8 cellular contexts compared by ENCODE assay signal in the genomic region with DNA sequence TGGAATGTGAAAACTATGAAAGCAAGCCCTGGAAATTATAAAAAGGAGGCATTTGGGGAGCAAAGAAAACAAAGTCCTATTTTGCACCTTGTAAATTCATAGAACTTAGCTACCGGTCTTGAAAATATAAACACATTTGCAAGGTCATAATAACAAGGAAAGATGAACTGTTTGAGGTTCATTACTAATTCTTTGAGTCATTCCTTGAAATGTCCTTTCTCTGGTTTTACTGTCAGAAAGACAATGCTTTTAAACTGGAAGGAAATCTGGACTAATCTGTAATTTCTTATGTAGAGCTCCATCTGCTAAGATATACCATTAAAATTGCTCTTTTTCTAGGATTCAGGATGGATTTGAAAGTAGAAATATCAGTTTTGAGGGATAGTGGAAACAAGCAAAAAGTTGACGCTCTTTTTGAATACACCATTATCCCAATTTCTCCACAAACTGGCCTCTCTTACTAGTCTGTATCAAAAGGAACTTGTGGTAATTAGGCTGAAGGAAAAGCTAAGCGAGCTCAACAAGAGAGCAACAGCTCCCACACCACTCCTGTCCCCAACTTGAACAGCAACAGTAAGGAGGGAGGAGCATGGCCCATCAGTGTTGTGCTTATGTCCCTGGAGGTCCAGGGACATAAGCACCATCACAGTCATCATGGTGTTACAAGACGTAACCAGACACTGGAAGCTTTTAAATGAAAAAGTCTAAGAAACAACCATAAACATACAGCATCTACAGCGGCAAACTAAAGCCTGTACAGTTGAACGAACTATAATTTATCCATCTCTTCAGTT. TPM values are rescaled to one million over a fixed set of nuclear protein-coding genes. Genes with fewer than 3 reads are reported as not detected.
DNase-seq lines count a peak whose midpoint lies in the region; ATAC-seq, FAIRE-seq and TF ChIP-seq lines count a peak whose summit lies in the region.

No MANE protein-coding gene starts in this region.

- no peaks in the 10 kb centered on the region for H3K9me1 ChIP-seq in keratinocyte (ENCODE audit: control insufficient read depth, extremely low read depth, insufficient read depth, low read length)

- H3K4me3 ChIP-seq in heart right ventricle (peak overlapping the region; percentile 46 to 97 (median 86)), adipocyte (ENCODE audit: low read length) (peak overlapping the region; percentile 86), keratinocyte (ENCODE audit: control insufficient read depth in 2 of 3, extremely low read depth in 1 of 3, insufficient read depth in 2 of 3, low read depth in 1 of 3, low read length in 3 of 3) (peak overlapping the region; percentile 74 to 97 (median 89)), subcutaneous abdominal adipose tissue (ENCODE audit: low read depth in 1 of 5, low read length in 5 of 5) (peak overlapping the region; percentile 76 to 99 (median 92))

- intact Hi-C loops in heart right ventricle (cut with DNase I) = loop anchor here in 1 of 10 donors (5.0 kb wide), 1 partner anchor 43 kb away; the partner anchor contains the start of gene CHUK
- intact Hi-C loops in Right ventricle myocardium superior (cut with DNase I) = no loop called here

- H3K9me3 ChIP-seq in heart right ventricle = no peaks in the 10 kb centered on the region
- no peaks in the 10 kb centered on the region for H3K9me3 ChIP-seq in adipocyte (ENCODE audit: control insufficient read depth, low read length)
- no peaks in the 10 kb centered on the region for H3K9me3 ChIP-seq in keratinocyte (ENCODE audit: control insufficient read depth, low read depth, low read length)
- no peaks in the 10 kb centered on the region for H3K9me3 ChIP-seq in subcutaneous abdominal adipose tissue (ENCODE audit: control insufficient read depth in 5 of 5, low read length in 5 of 5)

- H3K27ac ChIP-seq in heart right ventricle (peak overlapping the region in 8 of 10 donors; percentile 84 to 93 (median 86)), keratinocyte (ENCODE audit: control insufficient read depth, insufficient read depth, low read length) (peak overlapping the region; percentile 97), subcutaneous abdominal adipose tissue (ENCODE audit: low read depth, low read length) (peak overlapping the region; percentile 93)

- ATAC-seq in heart right ventricle (no peak), Right ventricle myocardium superior (ENCODE audit: poor library complexity) (no peak), HG03460 (IDR thresholded peaks at IDR 0.05; ENCODE audit: unreplicated experiment) (no peak)

- H3K9ac ChIP-seq in adipocyte (ENCODE audit: low read length) (peak overlapping the region; percentile 88), keratinocyte (ENCODE audit: control insufficient read depth, extremely low read depth, insufficient read depth, low read length) (peak overlapping the region; percentile 98), subcutaneous abdominal adipose tissue (ENCODE audit: low read length in 5 of 5) (peak overlapping the region in 4 of 5 donors; percentile 86 to 97 (median 94))

- no peak overlapping the region for H2AFZ ChIP-seq in keratinocyte (ENCODE audit: control insufficient read depth, low read length)

- no peaks in the 10 kb centered on the region for H4K20me1 ChIP-seq in keratinocyte (ENCODE audit: control insufficient read depth, extremely low read depth, insufficient read depth, low read length)

- dilution Hi-C loops in keratinocyte (cut with MboI; ENCODE audit: extremely low pct_ligation_motif_present, low sequenced_read_pairs) = no loop called here

- peaks cover 0 to 60% (median 0%) of the 10 kb centered on the region in 9 donors for H3K36me3 ChIP-seq in heart right ventricle
- peaks cover 16% of the 10 kb centered on the region for H3K36me3 ChIP-seq in adipocyte (ENCODE audit: control insufficient read depth, insufficient read depth, low read length, severe bottlenecking)
- H3K36me3 ChIP-seq in keratinocyte (ENCODE audit: control insufficient read depth in 2 of 2, extremely low read depth in 1 of 2, insufficient read depth in 2 of 2, low read length in 2 of 2) = peaks cover 0 to 11% of the 10 kb centered on the region in 2 experiments
- H3K36me3 ChIP-seq in subcutaneous abdominal adipose tissue (ENCODE audit: control insufficient read depth in 5 of 5, insufficient read depth in 5 of 5, low read length in 5 of 5) = peaks cover 0 to 22% (median 10%) of the 10 kb centered on the region in 5 donors

- 25 to 29% methylated on average over 6 of the region's 6 CpGs for WGBS in heart right ventricle, 2 donors

- DNase-seq in heart right ventricle (no peak), Right ventricle myocardium superior (no peak), NAMALWA (ENCODE audit: low spot score) (peak; percentile 65), adipocyte (ENCODE audit: low read depth) (peak; percentile 57), keratinocyte (ENCODE audit: low read depth, low spot score) (no peak)
- no peak for DNase-seq in activated CD4-positive, CD25-positive, alpha-beta regulatory T cell treated with anti-CD3 and anti-CD28 coated beads, Interleukin-2, amount 50 U/mL, for 72 hours

- peak; percentile 86 for FAIRE-seq in keratinocyte (lab: Jason Lieb, UNC)

- peaks cover 34% of the 10 kb centered on the region for H3K79me2 ChIP-seq in keratinocyte (ENCODE audit: control insufficient read depth, insufficient read depth, low read length)

- H3K4me2 ChIP-seq in keratinocyte (ENCODE audit: control insufficient read depth, extremely low read depth, insufficient read depth, low read depth, low read length) = peak overlapping the region; percentile 91

- H3K4me1 ChIP-seq in heart right ventricle (peaks cover 6 to 59% (median 29%) of the 10 kb centered on the region in 9 donors), adipocyte (ENCODE audit: control insufficient read depth, insufficient read depth, low read length) (peaks cover 43% of the 10 kb centered on the region), keratinocyte (ENCODE audit: control insufficient read depth, extremely low read depth, insufficient read depth, low read length) (peaks cover 26% of the 10 kb centered on the region), subcutaneous abdominal adipose tissue (ENCODE audit: control insufficient read depth in 5 of 5, insufficient read depth in 5 of 5, low read length in 5 of 5) (peaks cover 3 to 32% (median 23%) of the 10 kb centered on the region in 5 donors)

- no peaks in the 10 kb centered on the region for H3K27me3 ChIP-seq in heart right ventricle
- no peaks in the 10 kb centered on the region for H3K27me3 ChIP-seq in adipocyte (replicated peaks; ENCODE audit: control insufficient read depth, insufficient read depth, low read length)
- H3K27me3 ChIP-seq in keratinocyte (ENCODE audit: control insufficient read depth, extremely low read depth, insufficient read depth, low read length) = no peaks in the 10 kb centered on the region
- H3K27me3 ChIP-seq in subcutaneous abdominal adipose tissue (ENCODE audit: control insufficient read depth in 5 of 5, insufficient read depth in 4 of 5, low read length in 5 of 5) = no peaks in the 10 kb centered on the region

- TF ChIP-seq CTCF in heart right ventricle (IDR thresholded peaks at IDR 0.05) (no peak), keratinocyte (optimal IDR thresholded peaks at IDR 0.05 in 1 of 3, IDR thresholded peaks at IDR 0.05 in 1 of 3, conservative IDR thresholded peaks at IDR 0.05 in 1 of 3; ENCODE audit: extremely low read depth in 1 of 3, insufficient read depth in 2 of 3, low read length in 3 of 3) (no peak)

RNA-seq across cellular contexts. Expression of gene ERLIN1, which starts 1.2 kb away (rescaled TPM):
- 10 to 100 TPM in 2 of 10 donors, 1 to 10 TPM in 8; 4.4 to 13.3 (median 7.5) TPM for total RNA-seq in heart right ventricle
- 1 to 10 TPM; 2.1 to 6.3 TPM for polyA plus RNA-seq in heart right ventricle
- total RNA-seq in Right ventricle myocardium superior = 6.9 TPM
- polyA plus RNA-seq in keratinocyte = 26.0 to 49.2 TPM (median 45.6 TPM) in 3 replicates
- polyA plus RNA-seq in keratinocyte (2011; ENCODE audit: low read depth) = 37.1 TPM
- polyA plus RNA-seq in keratinocyte (2011; cell fraction: cytosol; rRNA removed) = 15.3 and 26.4 TPM in 2 replicates
- 38.9 and 43.8 TPM in 2 replicates for polyA plus RNA-seq in keratinocyte (2011; cell fraction: nucleus; rRNA removed)
- polyA plus RNA-seq in keratinocyte (2012; ENCODE audit: low replicate concordance) = 24.4 and 41.0 TPM in 2 replicates
- polyA minus RNA-seq in keratinocyte = 11.0 to 36.1 TPM (median 15.9 TPM) in 3 replicates
- 14.2 TPM for polyA minus RNA-seq in keratinocyte (2011; cell fraction: cytosol; rRNA and poly(A)+ RNA removed)
- 17.5 and 44.1 TPM in 2 replicates for polyA minus RNA-seq in keratinocyte (2011; cell fraction: nucleus; rRNA and poly(A)+ RNA removed)

RNA-seq across cellular contexts. Expression of gene CHUK, which starts 44.8 kb away (rescaled TPM):
- 10 to 100 TPM in 6 of 10 donors, 1 to 10 TPM in 4; 7.7 to 13.7 (median 10.1) TPM for total RNA-seq in heart right ventricle
- polyA plus RNA-seq in heart right ventricle = 1 to 10 TPM; 7.3 to 7.7 TPM
- 9.3 TPM for total RNA-seq in Right ventricle myocardium superior
- polyA plus RNA-seq in keratinocyte = 13.4 to 21.8 TPM (median 14.0 TPM) in 3 replicates
- polyA plus RNA-seq in keratinocyte (2011; ENCODE audit: low read depth) = 20.7 TPM
- 11.2 and 21.6 TPM in 2 replicates for polyA plus RNA-seq in keratinocyte (2011; cell fraction: cytosol; rRNA removed)
- 11.8 and 17.0 TPM in 2 replicates for polyA plus RNA-seq in keratinocyte (2011; cell fraction: nucleus; rRNA removed)
- 12.4 and 17.2 TPM in 2 replicates for polyA plus RNA-seq in keratinocyte (2012; ENCODE audit: low replicate concordance)
- 1.6 to 19.9 TPM (median 8.9 TPM) in 3 replicates for polyA minus RNA-seq in keratinocyte
- 6.9 TPM for polyA minus RNA-seq in keratinocyte (2011; cell fraction: cytosol; rRNA and poly(A)+ RNA removed)
- 9.1 and 16.7 TPM in 2 replicates for polyA minus RNA-seq in keratinocyte (2011; cell fraction: nucleus; rRNA and poly(A)+ RNA removed)

Comparison
In these comparisons a context has a peak if more than half of its experiments do, and no peak if none do; other contexts are left out.
1. DNase-seq: peak in NAMALWA (single experiment) and adipocyte (single experiment); none in heart right ventricle (0 of 2), Right ventricle myocardium superior (single experiment), keratinocyte (single experiment) and activated CD4-positive, CD25-positive, alpha-beta regulatory T cell treated with anti-CD3 and anti-CD28 coated beads, Interleukin-2, amount 50 U/mL, for 72 hours (single experiment).
2. Peak in every context shown above with its lines, with median percentiles within 50 percentile points of each other: H3K27ac ChIP-seq, H3K4me3 ChIP-seq and H3K9ac ChIP-seq.